In genomic region chr16:2008631-2009301, GRCh38 we compare ENCODE assay signal across 6 cellular contexts. TPM values are rescaled to one million over a fixed set of nuclear protein-coding genes. Genes with fewer than 3 reads are reported as not detected.
A peak's percentile ranks its signal among the peaks of the same experiment; 100 is the strongest.
DNase-seq lines count a peak whose midpoint lies in the region; ATAC-seq and TF ChIP-seq lines count a peak whose summit lies in the region.

No MANE protein-coding gene starts in this region.

- no peaks in the 10 kb centered on the region for H3K9me3 Mint-ChIP-seq in T-helper 2 cell treated with Interferon-gamma antibody and Interleukin-4, amounts not matched to agents 5 μg/mL and 100 μg/mL, for 36 hours

- no peaks in the 10 kb centered on the region for H3K27me3 Mint-ChIP-seq in T-helper 2 cell treated with Interferon-gamma antibody and Interleukin-4, amounts not matched to agents 5 μg/mL and 100 μg/mL, for 36 hours (ENCODE audit: low read depth)

- peaks cover 9% of the 10 kb centered on the region for H3K36me3 Mint-ChIP-seq in T-helper 2 cell treated with Interferon-gamma antibody and Interleukin-4, amounts not matched to agents 5 μg/mL and 100 μg/mL, for 36 hours (ENCODE audit: low read depth)

- DNase-seq in T-helper 2 cell treated with Interferon-gamma antibody and Interleukin-4, amounts not matched to agents 5 μg/mL and 100 μg/mL, for 36 hours (ENCODE audit: low spot score) = peak; percentile 25
- DNase-seq in iPS DF 6.9 (ENCODE audit: low read depth, low spot score) (no peak), upper lobe of right lung (no peak), Ammon's horn (ENCODE audit: low spot score) (no peak)

- peak overlapping the region; percentile 90 for H3K27ac Mint-ChIP-seq in T-helper 2 cell treated with Interferon-gamma antibody and Interleukin-4, amounts not matched to agents 5 μg/mL and 100 μg/mL, for 36 hours

- H3K36me3 ChIP-seq in iPS DF 6.9 (ENCODE audit: control insufficient read depth, insufficient read depth, low read length) = no peaks in the 10 kb centered on the region; the same call in 1 of the 2 replicates
- H3K36me3 ChIP-seq in upper lobe of right lung = no peaks in the 10 kb centered on the region

- H3K9me3 ChIP-seq in iPS DF 6.9 (ENCODE audit: control insufficient read depth, insufficient read depth, low read length) (no peaks in the 10 kb centered on the region), upper lobe of right lung (no peaks in the 10 kb centered on the region)

- WGBS in iPS DF 6.9 (ENCODE audit: insufficient coverage, insufficient read length) = no CpG with 5 or more reads among the region's 29 CpGs

- no peak overlapping the region for H3K27ac ChIP-seq in iPS DF 6.9 (ENCODE audit: low read length)
- H3K27ac ChIP-seq in upper lobe of right lung = peak overlapping the region; percentile 95

- intact Hi-C loops in upper lobe of right lung (cut with DNase I) = no loop called here

- H3K27me3 ChIP-seq in iPS DF 6.9 (ENCODE audit: control insufficient read depth, insufficient read depth, low read length) (no peaks in the 10 kb centered on the region), upper lobe of right lung (no peaks in the 10 kb centered on the region)

- peak; percentile 2 for ATAC-seq in HG02571 (IDR thresholded peaks at IDR 0.05; ENCODE audit: unreplicated experiment)
- ATAC-seq in upper lobe of right lung = no peak
- ATAC-seq in GM18498 (IDR thresholded peaks at IDR 0.05; ENCODE audit: unreplicated experiment) = no peak

- peak overlapping the region; percentile 89 for H3K4me3 Mint-ChIP-seq in T-helper 2 cell treated with Interferon-gamma antibody and Interleukin-4, amounts not matched to agents 5 μg/mL and 100 μg/mL, for 36 hours

- H3K4me1 ChIP-seq in iPS DF 6.9 (ENCODE audit: control insufficient read depth, insufficient read depth, low read length) = peaks cover 5% of the 10 kb centered on the region
- H3K4me1 ChIP-seq in upper lobe of right lung = peaks cover 55% of the 10 kb centered on the region

- H3K4me3 ChIP-seq in iPS DF 6.9 (ENCODE audit: low read length) (peak overlapping the region; percentile 96), upper lobe of right lung (peak overlapping the region; percentile 84)

- no peak for TF ChIP-seq CTCF in upper lobe of right lung (IDR thresholded peaks at IDR 0.05)

- H3K4me1 Mint-ChIP-seq in T-helper 2 cell treated with Interferon-gamma antibody and Interleukin-4, amounts not matched to agents 5 μg/mL and 100 μg/mL, for 36 hours (ENCODE audit: low read depth) = peaks cover 30% of the 10 kb centered on the region

RNA-seq across cellular contexts. Expression of gene ZNF598, which starts 0.9 kb away (rescaled TPM):
- 38.2 TPM for total RNA-seq in upper lobe of right lung

RNA-seq across cellular contexts. Expression of gene NPW, which starts 10.8 kb away (rescaled TPM):
- not detected for total RNA-seq in upper lobe of right lung

RNA-seq across cellular contexts. Expression of gene NHERF2, which starts 17.9 kb away (rescaled TPM):
- total RNA-seq in upper lobe of right lung = 363 TPM

RNA-seq across cellular contexts. Expression of gene SYNGR3, which starts 19.0 kb away (rescaled TPM):
- 0.61 TPM for total RNA-seq in upper lobe of right lung

RNA-seq across cellular contexts. Expression of gene GFER, which starts 24.8 kb away (rescaled TPM):
- total RNA-seq in upper lobe of right lung = 23.1 TPM
